ENCODE assay signal across 37 cellular contexts in genomic region chr18:79005653-79006052, GRCh38. TPM values are rescaled to one million over a fixed set of nuclear protein-coding genes. Genes with fewer than 3 reads are reported as not detected.
"Had no signal": no experiment of that assay in that cellular context is flagged by ENCODE, and none has a peak within 500 bp of the region (broad histone marks: within the 10 kb centered on the region; RNA-seq: fewer than 3 reads in every experiment).

No MANE protein-coding gene starts in this region.

- H3K9me3 ChIP-seq: MG63 had no signal

- H3K27ac ChIP-seq: KMS-11 had no signal

- H3K4me2 ChIP-seq: KMS-11 had no signal

- H3K36me3 ChIP-seq: MG63 had no signal

- H3K9ac ChIP-seq: KMS-11 had no signal

- DNase-seq: Karpas-422, Kasumi-1, KG1, MG63, MM.1S, MV-4-11, NCI-H1048, NCI-H1092, NCI-H1092 treated with DMSO at 0.1 percent for 48 hours, NCI-H1105, NCI-H1105 treated with DMSO at 0.1 percent for 48 hours, NCI-H1417, NCI-H1417 treated with DMSO at 0.1 percent for 48 hours, NCI-H1436, NCI-H1436 treated with DMSO at 0.1 percent for 48 hours, NCI-H146, NCI-H1694, NCI-H1694 treated with DMSO at 0.1 percent for 48 hours, NCI-H187, NCI-H187 treated with DMSO at 0.1 percent for 48 hours, NCI-H1930, NCI-H2029, NCI-H2029 treated with DMSO at 0.1 percent for 48 hours, NCI-H2081, NCI-H2081 treated with DMSO at 0.1 percent for 48 hours, NCI-H2107, NCI-H2171, NCI-H2171 treated with DMSO at 0.1 percent for 48 hours, NCI-H2227 treated with DMSO at 0.1 percent for 48 hours, NCI-H226, NCI-H345, NCI-H446, NCI-H446 treated with DMSO at 0.1 percent for 48 hours had no signal

- H3K4me3 ChIP-seq: MG63 had no signal

RNA-seq across cellular contexts. Expression of gene SALL3, which starts 26.0 kb away (rescaled TPM):
- total RNA-seq: LHCN-M2, M059J, MCF 10A had no signal
